Comparison of ENCODE assay signal across 13 cellular contexts in genomic region chr1:112515311-112516009, GRCh38. TPM values are rescaled to one million over a fixed set of nuclear protein-coding genes. Genes with fewer than 3 reads are reported as not detected.
DNase-seq lines count a peak whose midpoint lies in the region; ATAC-seq and TF ChIP-seq lines count a peak whose summit lies in the region.
"Had no signal": no experiment of that assay in that cellular context is flagged by ENCODE, and none has a peak within 500 bp of the region (broad histone marks: within the 10 kb centered on the region; RNA-seq: fewer than 3 reads in every experiment).

No MANE protein-coding gene starts in this region.

- TF ChIP-seq CTCF in left ventricle myocardium inferior (IDR thresholded peaks at IDR 0.05; ENCODE audit: borderline replicate concordance) (no peak), sigmoid colon (IDR thresholded peaks at IDR 0.05) (no peak)

- WGBS in sigmoid colon, 2 donors, result 28 to 69% methylated on average over 2 of the region's 2 CpGs

- H3K36me3 ChIP-seq in left ventricle myocardium inferior (peaks cover 5% of the 10 kb centered on the region), sigmoid colon (no peaks in the 10 kb centered on the region)

- H3K9me3 ChIP-seq in left ventricle myocardium inferior (replicated peaks), result no peaks in the 10 kb centered on the region
- no peaks in the 10 kb centered on the region for H3K9me3 ChIP-seq in sigmoid colon
- H3K9me3 ChIP-seq: spleen had no signal

- no peak for TF ChIP-seq POLR2A in sigmoid colon (IDR thresholded peaks at IDR 0.05)

- ATAC-seq in left cardiac atrium (peak; percentile 13 to 72), GM19463 (IDR thresholded peaks at IDR 0.05; ENCODE audit: unreplicated experiment) (no peak)
- ATAC-seq: activated T-cell treated with anti-CD3 and anti-CD28 coated beads, Interleukin-2, amount 50 U/mL, for 4 hours had no signal

- H3K4me1 ChIP-seq in left ventricle myocardium inferior (peaks cover 36% of the 10 kb centered on the region), sigmoid colon (peaks cover 0 to 4% (median 0%) of the 10 kb centered on the region in 4 donors)
- H3K4me1 ChIP-seq: spleen had no signal

- no peaks in the 10 kb centered on the region for H3K27me3 ChIP-seq in left ventricle myocardium inferior (ENCODE audit: low read depth)
- no peaks in the 10 kb centered on the region for H3K27me3 ChIP-seq in sigmoid colon

- H3K27ac ChIP-seq in left ventricle myocardium inferior (replicated peaks) (no peak overlapping the region), sigmoid colon (no peak overlapping the region)
- H3K27ac ChIP-seq: spleen, VCaP had no signal

- H3K4me3 ChIP-seq in left ventricle myocardium inferior (no peak overlapping the region), sigmoid colon (no peak overlapping the region)
- H3K4me3 ChIP-seq: spleen had no signal

- intact Hi-C loops in left cardiac atrium (cut with DNase I), result no loop called here
- intact Hi-C loops in left ventricle myocardium inferior (cut with micrococcal nuclease), result no loop called here
- intact Hi-C loops in sigmoid colon (cut with DNase I), result no loop called here

- no peak for TF ChIP-seq EP300 in sigmoid colon (IDR thresholded peaks at IDR 0.05)

- DNase-seq in left cardiac atrium, result no peak
- no peak for DNase-seq in left ventricle myocardium inferior
- peak; percentile 46 for DNase-seq in amniotic stem cell (lab: John Stamatoyannopoulos, UW)
- peak; percentile 70 for DNase-seq in iPS-NIHi11 (ENCODE audit: low spot score)
- DNase-seq in sigmoid colon, result no peak
- DNase-seq in C1 segment of cervical spinal cord (lab: John Stamatoyannopoulos, UW), result no peak
- DNase-seq in OCI-M1 (lab: John Stamatoyannopoulos, UW), result no peak
- DNase-seq: activated T-cell treated with anti-CD3 and anti-CD28 coated beads, Interleukin-2, amount 50 U/mL, for 4 hours; NCI-H1694; RPMI8226; spleen had no signal

RNA-seq across cellular contexts. Expression of gene WNT2B, which starts 6.7 kb away (rescaled TPM):
- total RNA-seq in left cardiac atrium, result 1 to 10 TPM; 4.0 to 4.7 TPM
- total RNA-seq in left ventricle myocardium inferior, result 1.7 TPM
- 1 to 10 TPM; 1.5 to 4.2 (median 2.0) TPM for total RNA-seq in sigmoid colon
- 1 to 10 TPM; 1.2 to 3.2 (median 1.2) TPM for polyA plus RNA-seq in sigmoid colon

Comparison
In these comparisons a context has a peak if more than half of its experiments do, and no peak if none do; other contexts are left out.
1. DNase-seq: peak in amniotic stem cell (single experiment) and iPS-NIHi11 (single experiment); none in left cardiac atrium (single experiment), left ventricle myocardium inferior (single experiment), sigmoid colon (single experiment), C1 segment of cervical spinal cord (0 of 14) and OCI-M1 (single experiment).